ENCODE assay signal across 22 cellular contexts in genomic region chr4:87258677-87259076, GRCh38.
"Had no signal": no experiment of that assay in that cellular context is flagged by ENCODE, and none has a peak within 500 bp of the region (broad histone marks: within the 10 kb centered on the region; RNA-seq: fewer than 3 reads in every experiment).

No MANE protein-coding gene starts in this region.

- DNase-seq: dermis blood vessel endothelial cell; effector memory CD4-positive, alpha-beta T cell; esophagus squamous epithelium; hypothalamus; immature natural killer cell; left ventricle myocardium superior; lower lobe of right lung; naive thymus-derived CD8-positive, alpha-beta T cell; nephron progenitor cell; occipital lobe; stimulated activated CD4-positive, alpha-beta T cell treated with anti-CD3 and anti-CD28 coated beads, Interleukin-12 subunit alpha, Interleukin-12 subunit beta, amount 100 ng/mL, for 4 hours; stimulated activated CD4-positive, alpha-beta T cell treated with anti-CD3 and anti-CD28 coated beads, Interleukin-1b, Interleukin-23, amount 100 ng/mL, for 48 hours; stimulated activated CD4-positive, alpha-beta T cell treated with anti-CD3 and anti-CD28 coated beads, Interleukin-4, amount 100 ng/mL, for 1 hour; stimulated activated CD8-positive, alpha-beta memory T cell treated with anti-CD3 and anti-CD28 coated beads, Interleukin-4, amount 100 ng/mL, for 48 hours; stimulated activated naive CD4-positive, alpha-beta T cell; substantia nigra; testis; upper lobe of left lung had no signal

- H3K36me3 ChIP-seq: esophagus squamous epithelium, lower lobe of right lung, tibial nerve, upper lobe of left lung had no signal

- H3K9me3 ChIP-seq: esophagus squamous epithelium, lower lobe of right lung, testis, tibial nerve had no signal

- H3K4me1 ChIP-seq: esophagus squamous epithelium, lower lobe of right lung, parathyroid adenoma, testis, upper lobe of left lung had no signal

- H3K79me2 ChIP-seq: parathyroid adenoma had no signal

- H3K27ac ChIP-seq: coronary artery, esophagus squamous epithelium, lower lobe of right lung, parathyroid adenoma, testis, tibial nerve, upper lobe of left lung had no signal

- H3K4me3 ChIP-seq: coronary artery, esophagus squamous epithelium, lower lobe of right lung, smooth muscle cell, testis, tibial nerve, upper lobe of left lung had no signal

- H2AFZ ChIP-seq: parathyroid adenoma had no signal

- H3K27me3 ChIP-seq: esophagus squamous epithelium, testis, tibial nerve, upper lobe of left lung had no signal

- H3K4me2 ChIP-seq: smooth muscle cell had no signal
